Comparison of ENCODE assay signal across 12 cellular contexts in the genomic region with DNA sequence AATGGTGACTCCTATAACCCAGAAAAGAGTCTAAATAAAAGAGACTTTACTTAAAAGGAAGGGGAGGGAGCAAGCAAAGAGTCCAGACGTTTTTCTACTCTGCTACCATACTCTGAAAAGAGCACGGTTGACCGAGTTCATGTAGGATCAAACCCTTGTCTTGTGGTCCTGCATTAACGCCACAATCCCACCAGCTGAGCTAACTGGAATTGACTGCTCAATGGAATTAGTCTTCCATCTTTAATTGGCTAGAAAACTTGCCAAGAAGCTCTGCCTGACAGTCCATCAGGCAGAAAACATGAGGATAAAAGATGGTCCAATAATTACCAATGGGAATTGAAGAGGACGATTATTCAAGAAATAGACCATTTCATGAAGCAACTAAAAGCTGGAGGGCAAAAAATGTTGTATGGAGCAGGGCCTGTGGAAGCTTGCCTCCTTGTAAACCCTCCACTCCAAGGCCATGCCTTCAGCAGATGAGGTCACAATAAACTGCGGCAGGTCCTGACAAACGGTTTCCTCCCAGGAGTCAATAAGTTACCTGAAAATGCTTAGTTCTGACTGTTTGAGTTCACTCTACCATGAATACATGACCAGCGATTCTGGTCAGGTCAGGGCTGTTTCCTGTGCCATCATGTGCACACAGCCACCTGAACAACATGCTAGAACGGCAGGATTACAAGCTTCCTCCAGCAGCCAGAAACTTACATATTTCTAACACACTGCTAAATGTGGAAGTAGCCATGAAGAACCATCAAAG. TPM values are rescaled to one million over a fixed set of nuclear protein-coding genes. Genes with fewer than 3 reads are reported as not detected.
DNase-seq lines count a peak whose midpoint lies in the region; ATAC-seq and FAIRE-seq lines count a peak whose summit lies in the region.
"Had no signal": no experiment of that assay in that cellular context is flagged by ENCODE, and none has a peak within 500 bp of the region (broad histone marks: within the 10 kb centered on the region; RNA-seq: fewer than 3 reads in every experiment).

No MANE protein-coding gene starts in this region.

- ATAC-seq in activated naive CD8-positive, alpha-beta T cell treated with anti-CD3 and anti-CD28 coated beads, Interleukin-2, amount 10 ng/mL, durations not matched to agents 7 days and 5 days (ENCODE audit: low read depth): peak; percentile 61
- ATAC-seq in HG02678 (IDR thresholded peaks at IDR 0.05; ENCODE audit: unreplicated experiment) (peak; percentile 83), GM18868 (IDR thresholded peaks at IDR 0.05; ENCODE audit: unreplicated experiment) (no peak), HG03025 (IDR thresholded peaks at IDR 0.05; ENCODE audit: low FRiP score, unreplicated experiment) (no peak)
- ATAC-seq: activated T-cell treated with anti-CD3 and anti-CD28 coated beads, Interleukin-2, amount 50 U/mL, for 4 hours had no signal

- H3K9me3 Mint-ChIP-seq in activated naive CD8-positive, alpha-beta T cell treated with anti-CD3 and anti-CD28 coated beads, Interleukin-2, amount 10 ng/mL, durations not matched to agents 7 days and 5 days: no peaks in the 10 kb centered on the region
- peaks cover 1% of the 10 kb centered on the region for H3K9me3 Mint-ChIP-seq in activated naive CD8-positive, alpha-beta T cell treated with anti-CD3 and anti-CD28 coated beads for 36 hours
- H3K9me3 Mint-ChIP-seq: activated T-cell treated with anti-CD3 and anti-CD28 coated beads, Interleukin-2, amount 50 U/mL, for 4 hours had no signal

- no peak overlapping the region for H3K27ac Mint-ChIP-seq in activated naive CD8-positive, alpha-beta T cell treated with anti-CD3 and anti-CD28 coated beads, Interleukin-2, amount 10 ng/mL, durations not matched to agents 7 days and 5 days
- H3K27ac Mint-ChIP-seq in activated naive CD8-positive, alpha-beta T cell treated with anti-CD3 and anti-CD28 coated beads for 36 hours: no peak overlapping the region

- H3K4me1 Mint-ChIP-seq in activated naive CD8-positive, alpha-beta T cell treated with anti-CD3 and anti-CD28 coated beads, Interleukin-2, amount 10 ng/mL, durations not matched to agents 7 days and 5 days: peaks cover 18% of the 10 kb centered on the region
- peaks cover 43% of the 10 kb centered on the region for H3K4me1 Mint-ChIP-seq in activated naive CD8-positive, alpha-beta T cell treated with anti-CD3 and anti-CD28 coated beads for 36 hours

- POLR2A ChIA-PET in activated naive CD8-positive, alpha-beta T cell treated with anti-CD3 and anti-CD28 coated beads, Interleukin-2, amount 10 ng/mL, durations not matched to agents 7 days and 5 days (lab: Charles Lee): no interaction called here

- H3K36me3 Mint-ChIP-seq in activated naive CD8-positive, alpha-beta T cell treated with anti-CD3 and anti-CD28 coated beads, Interleukin-2, amount 10 ng/mL, durations not matched to agents 7 days and 5 days: peaks cover 21% of the 10 kb centered on the region
- H3K36me3 Mint-ChIP-seq in activated naive CD8-positive, alpha-beta T cell treated with anti-CD3 and anti-CD28 coated beads for 36 hours: peaks cover 17% of the 10 kb centered on the region

- DNase-seq in activated naive CD8-positive, alpha-beta T cell treated with anti-CD3 and anti-CD28 coated beads, Interleukin-2, amount 10 ng/mL, durations not matched to agents 7 days and 5 days: no peak
- no peak for DNase-seq in activated naive CD8-positive, alpha-beta T cell treated with anti-CD3 and anti-CD28 coated beads for 36 hours
- DNase-seq in RCC 7860 (ENCODE audit: low spot score) (peak; percentile 76), retina (peak; percentile 86), GM19240 (ENCODE audit: insufficient read length, low spot score) (no peak)
- DNase-seq: activated T-cell treated with anti-CD3 and anti-CD28 coated beads, Interleukin-2, amount 50 U/mL, for 4 hours; GF-D8; NCI-H1417 treated with DMSO at 0.1 percent for 48 hours had no signal

- no peaks in the 10 kb centered on the region for H3K27me3 Mint-ChIP-seq in activated naive CD8-positive, alpha-beta T cell treated with anti-CD3 and anti-CD28 coated beads, Interleukin-2, amount 10 ng/mL, durations not matched to agents 7 days and 5 days
- H3K27me3 Mint-ChIP-seq in activated naive CD8-positive, alpha-beta T cell treated with anti-CD3 and anti-CD28 coated beads for 36 hours: no peaks in the 10 kb centered on the region

- no peak overlapping the region for H3K4me3 Mint-ChIP-seq in activated naive CD8-positive, alpha-beta T cell treated with anti-CD3 and anti-CD28 coated beads, Interleukin-2, amount 10 ng/mL, durations not matched to agents 7 days and 5 days
- no peak overlapping the region for H3K4me3 Mint-ChIP-seq in activated naive CD8-positive, alpha-beta T cell treated with anti-CD3 and anti-CD28 coated beads for 36 hours
- H3K4me3 Mint-ChIP-seq: activated T-cell treated with anti-CD3 and anti-CD28 coated beads, Interleukin-2, amount 50 U/mL, for 4 hours had no signal

- peak; percentile 76 for FAIRE-seq in RCC 7860 (lab: Jason Lieb, UNC)
- FAIRE-seq: endothelial cell of umbilical vein had no signal

RNA-seq across cellular contexts. Expression of a gene that starts 35.6 kb away (rescaled TPM):
- 100 to 1,000 TPM; 130 TPM for total RNA-seq in activated naive CD8-positive, alpha-beta T cell treated with anti-CD3 and anti-CD28 coated beads, Interleukin-2, amount 10 ng/mL, durations not matched to agents 7 days and 5 days
- 10 to 100 TPM; 81.2 to 88.2 TPM for total RNA-seq in activated naive CD8-positive, alpha-beta T cell treated with anti-CD3 and anti-CD28 coated beads for 36 hours

Comparison
In these comparisons a context has a peak if more than half of its experiments do, and no peak if none do; other contexts are left out.
1. ATAC-seq: peak in activated naive CD8-positive, alpha-beta T cell treated with anti-CD3 and anti-CD28 coated beads, Interleukin-2, amount 10 ng/mL, durations not matched to agents 7 days and 5 days (single experiment) and HG02678 (single experiment); none in GM18868 (single experiment) and HG03025 (single experiment).
2. DNase-seq: peak in RCC 7860 (single experiment) and retina (single experiment); none in activated naive CD8-positive, alpha-beta T cell treated with anti-CD3 and anti-CD28 coated beads, Interleukin-2, amount 10 ng/mL, durations not matched to agents 7 days and 5 days (single experiment), activated naive CD8-positive, alpha-beta T cell treated with anti-CD3 and anti-CD28 coated beads for 36 hours (single experiment) and GM19240 (single experiment).